15 cellular contexts compared by ENCODE assay signal in the genomic region with DNA sequence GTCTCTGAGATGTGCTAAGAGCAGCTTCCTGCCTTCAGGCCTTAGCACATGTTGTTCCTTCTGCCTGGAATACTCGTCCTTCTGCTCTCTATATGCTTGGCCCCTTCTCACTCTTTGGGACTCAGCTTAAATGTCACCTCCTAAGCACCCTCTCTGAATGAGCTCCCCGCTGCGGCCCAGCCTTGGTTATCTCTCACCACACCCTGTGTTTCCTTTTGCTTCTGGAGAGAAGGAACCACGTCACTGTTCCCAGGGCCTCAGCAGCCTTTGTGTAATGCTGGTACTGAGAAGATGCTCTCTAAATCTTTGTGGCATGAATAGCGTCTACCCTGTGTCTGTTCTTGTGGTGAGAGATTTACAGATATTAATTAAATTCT. TPM values are rescaled to one million over a fixed set of nuclear protein-coding genes. Genes with fewer than 3 reads are reported as not detected.
DNase-seq lines count a peak whose midpoint lies in the region; ATAC-seq and TF ChIP-seq lines count a peak whose summit lies in the region.
"Had no signal": no experiment of that assay in that cellular context is flagged by ENCODE, and none has a peak within 500 bp of the region (broad histone marks: within the 10 kb centered on the region; RNA-seq: fewer than 3 reads in every experiment).

No MANE protein-coding gene starts in this region.

- DNase-seq in activated naive CD4-positive, alpha-beta T cell (lab: John Stamatoyannopoulos, UW), result no peak
- DNase-seq in upper lobe of left lung, result no peak
- DNase-seq: activated T-cell treated with anti-CD3 and anti-CD28 coated beads for 4 hours; DMS53; KG1; NCI-H187; NCI-H774; stimulated activated CD4-positive, alpha-beta T cell treated with anti-CD3 and anti-CD28 coated beads, Interleukin-15, amount 100 ng/mL, for 24 hours; upper lobe of right lung had no signal

- TF ChIP-seq POLR2A in upper lobe of left lung (IDR thresholded peaks at IDR 0.05), result no peak

- H3K36me3 ChIP-seq in liver (ENCODE audit: control insufficient read depth in 4 of 4, insufficient read depth in 3 of 4, low read depth in 1 of 4, low read length in 3 of 4) (peaks cover 0 to 8% (median 1%) of the 10 kb centered on the region in 4 donors), upper lobe of left lung (peaks cover 0 to 8% (median 3%) of the 10 kb centered on the region in 4 donors)
- H3K36me3 ChIP-seq: upper lobe of right lung had no signal

- no peak overlapping the region for H3K4me3 Mint-ChIP-seq in activated naive CD4-positive, alpha-beta T cell treated with anti-CD3 and anti-CD28 coated beads, Interleukin-2, amount 50 U/mL, for 24 hours
- H3K4me3 Mint-ChIP-seq in activated T-helper 17 cell treated with anti-CD3 and anti-CD28 coated beads, Interleukin-2, amount 50 U/mL, for 72 hours, result peak overlapping the region; percentile 89

- TF ChIP-seq EP300 in upper lobe of left lung (IDR thresholded peaks at IDR 0.05), result no peak

- H3K36me3 Mint-ChIP-seq in activated naive CD4-positive, alpha-beta T cell treated with anti-CD3 and anti-CD28 coated beads, Interleukin-2, amount 50 U/mL, for 24 hours, result no peaks in the 10 kb centered on the region
- peaks cover 28% of the 10 kb centered on the region for H3K36me3 Mint-ChIP-seq in activated T-helper 17 cell treated with anti-CD3 and anti-CD28 coated beads, Interleukin-2, amount 50 U/mL, for 72 hours (ENCODE audit: low read depth)

- H3K27me3 Mint-ChIP-seq in activated naive CD4-positive, alpha-beta T cell treated with anti-CD3 and anti-CD28 coated beads, Interleukin-2, amount 50 U/mL, for 24 hours, result no peaks in the 10 kb centered on the region
- H3K27me3 Mint-ChIP-seq in activated T-helper 17 cell treated with anti-CD3 and anti-CD28 coated beads, Interleukin-2, amount 50 U/mL, for 72 hours, result no peaks in the 10 kb centered on the region

- TF ChIP-seq RAD21 in liver (IDR thresholded peaks at IDR 0.05), result no peak

- H3K9ac ChIP-seq in liver (ENCODE audit: low read depth in 1 of 2, low read length in 2 of 2), result peak overlapping the region; percentile 8 to 56

- no peak for ATAC-seq in activated T-helper 17 cell treated with anti-CD3 and anti-CD28 coated beads, Interleukin-2, amount 50 U/mL, for 72 hours (replicated peaks)
- ATAC-seq in upper lobe of left lung (ENCODE audit: low FRiP score in 2 of 2), result no peak
- no peak for ATAC-seq in HG03439 (IDR thresholded peaks at IDR 0.05; ENCODE audit: unreplicated experiment)
- no peak for ATAC-seq in GM19452 (IDR thresholded peaks at IDR 0.05; ENCODE audit: unreplicated experiment)
- ATAC-seq in GM18868 (IDR thresholded peaks at IDR 0.05; ENCODE audit: unreplicated experiment), result no peak
- ATAC-seq: upper lobe of right lung had no signal

- peak overlapping the region in 2 of 3 donors; percentile 61 to 93 for H3K4me3 ChIP-seq in liver (ENCODE audit: low read depth in 1 of 3, low read length in 3 of 3)
- H3K4me3 ChIP-seq in upper lobe of left lung, result no peak overlapping the region
- H3K4me3 ChIP-seq: upper lobe of right lung had no signal

- H3K27ac ChIP-seq in liver (ENCODE audit: low read depth in 1 of 2, low read length in 2 of 2) (peak overlapping the region; percentile 68 to 93), upper lobe of left lung (peak overlapping the region; percentile 44 to 89 (median 52))
- H3K27ac ChIP-seq: upper lobe of right lung had no signal

- H3K4me1 ChIP-seq in liver (ENCODE audit: control insufficient read depth in 4 of 4, insufficient read depth in 4 of 4, low read length in 3 of 4) (peaks cover 24 to 73% (median 59%) of the 10 kb centered on the region in 4 donors), upper lobe of left lung (peaks cover 25 to 51% (median 48%) of the 10 kb centered on the region in 4 donors)

- peak overlapping the region; percentile 2 for H3K27ac Mint-ChIP-seq in activated naive CD4-positive, alpha-beta T cell treated with anti-CD3 and anti-CD28 coated beads, Interleukin-2, amount 50 U/mL, for 24 hours
- peak overlapping the region; percentile 42 for H3K27ac Mint-ChIP-seq in activated T-helper 17 cell treated with anti-CD3 and anti-CD28 coated beads, Interleukin-2, amount 50 U/mL, for 72 hours

- no peaks in the 10 kb centered on the region for H3K9me3 Mint-ChIP-seq in activated naive CD4-positive, alpha-beta T cell treated with anti-CD3 and anti-CD28 coated beads, Interleukin-2, amount 50 U/mL, for 24 hours
- no peaks in the 10 kb centered on the region for H3K9me3 Mint-ChIP-seq in activated T-helper 17 cell treated with anti-CD3 and anti-CD28 coated beads, Interleukin-2, amount 50 U/mL, for 72 hours

- no peak for TF ChIP-seq CTCF in liver (IDR thresholded peaks at IDR 0.05; ENCODE audit: low read depth, low read length, missing input control)
- no peak for TF ChIP-seq CTCF in upper lobe of left lung (IDR thresholded peaks at IDR 0.05)

- H3K27me3 ChIP-seq in liver (ENCODE audit: control insufficient read depth in 4 of 4, insufficient read depth in 4 of 4, low read length in 3 of 4), result no peaks in the 10 kb centered on the region
- H3K27me3 ChIP-seq in upper lobe of left lung, result no peaks in the 10 kb centered on the region
- H3K27me3 ChIP-seq: upper lobe of right lung had no signal

- H3K4me1 Mint-ChIP-seq in activated naive CD4-positive, alpha-beta T cell treated with anti-CD3 and anti-CD28 coated beads, Interleukin-2, amount 50 U/mL, for 24 hours, result peaks cover 20% of the 10 kb centered on the region
- H3K4me1 Mint-ChIP-seq in activated T-helper 17 cell treated with anti-CD3 and anti-CD28 coated beads, Interleukin-2, amount 50 U/mL, for 72 hours, result peaks cover 28% of the 10 kb centered on the region

- H3K9me3 ChIP-seq in liver (ENCODE audit: control insufficient read depth in 4 of 4, low read length in 3 of 4) (no peaks in the 10 kb centered on the region), upper lobe of left lung (no peaks in the 10 kb centered on the region)
- H3K9me3 ChIP-seq: upper lobe of right lung had no signal

- 75% methylated on average over 5 of the region's 5 CpGs for WGBS in liver
- 78 to 82% methylated on average over 5 of the region's 5 CpGs for WGBS in upper lobe of left lung, 2 donors

TF ChIP-seq in liver, 16 proteins besides CTCF, POLR2A, EP300 and RAD21:
- no peak for TF ChIP-seq YY1 (IDR thresholded peaks at IDR 0.05)

RNA-seq across cellular contexts. Expression of a gene that starts 2.2 kb away (rescaled TPM):
- 10 to 100 TPM; 66.3 to 87.7 TPM for total RNA-seq in activated T-helper 17 cell treated with anti-CD3 and anti-CD28 coated beads, Interleukin-2, amount 50 U/mL, for 72 hours
- 100 to 1,000 TPM in 1 of 2 donors, 10 to 100 TPM in 1; 42.1 to 195 TPM for total RNA-seq in liver
- polyA plus RNA-seq in liver, result 100 to 1,000 TPM; 176 to 226 TPM
- 10 to 100 TPM; 14.0 to 46.1 (median 34.5) TPM for total RNA-seq in upper lobe of left lung

Comparison
In these comparisons a context has a peak if more than half of its experiments do, and no peak if none do; other contexts are left out.
1. H3K4me3 ChIP-seq: peak in liver (2 of 3); none in upper lobe of left lung (0 of 4).